In the genomic region with DNA sequence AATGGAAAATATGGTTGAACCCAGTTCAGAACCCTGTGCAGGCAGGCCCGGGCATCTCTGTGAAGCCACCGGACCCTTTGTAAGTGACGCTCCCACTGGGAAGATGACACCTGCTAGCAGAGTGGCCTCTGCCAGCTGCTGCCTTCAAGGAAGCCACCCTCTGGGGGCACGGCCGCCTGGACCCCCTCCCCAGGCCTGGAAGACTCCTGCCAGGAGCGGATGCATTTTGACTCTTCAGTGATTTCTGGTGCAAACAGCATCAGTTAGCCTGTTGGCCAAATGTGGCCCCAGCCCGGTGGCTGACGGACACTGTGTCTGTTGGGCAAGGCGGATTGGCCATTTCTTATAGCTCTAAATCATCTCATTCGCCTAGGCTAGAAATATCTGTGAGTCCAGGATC, we compare ENCODE assay signal across 18 cellular contexts.
A peak's percentile ranks its signal among the peaks of the same experiment; 100 is the strongest.
DNase-seq lines count a peak whose midpoint lies in the region; ATAC-seq and TF ChIP-seq lines count a peak whose summit lies in the region.
"Had no signal": no experiment of that assay in that cellular context is flagged by ENCODE, and none has a peak within 500 bp of the region (broad histone marks: within the 10 kb centered on the region; RNA-seq: fewer than 3 reads in every experiment).

No MANE protein-coding gene starts in this region.

- H3K9me3 ChIP-seq in WERI-Rb-1 (ENCODE audit: severe bottlenecking): no peaks in the 10 kb centered on the region
- H3K9me3 ChIP-seq in osteoblast (ENCODE audit: low read depth, low read length): no peaks in the 10 kb centered on the region

- no peak for DNase-seq in WERI-Rb-1
- DNase-seq in WTC11 (ENCODE audit: low spot score): no peak
- no peak for DNase-seq in neural crest cell (ENCODE audit: low read depth, low spot score)
- DNase-seq in type B pancreatic cell (ENCODE audit: extremely low spot score, unreplicated experiment): no peak
- DNase-seq in DMS53 treated with DMSO at 0.1 percent for 48 hours (lab: John Stamatoyannopoulos, UW; ENCODE audit: unreplicated experiment): no peak
- DNase-seq in HuH-7 (ENCODE audit: low spot score): no peak
- no peak for DNase-seq in osteoblast (ENCODE audit: insufficient read length, low spot score, missing footprints)
- DNase-seq: C1 segment of cervical spinal cord; Calu3; CD4-positive, alpha-beta memory T cell; COR-L47; DMS79; EL; GDM1; H9 had no signal

- CTCF ChIA-PET in WTC11 (lab: Charles Lee): no interaction called here

- TF ChIP-seq CTCF in WERI-Rb-1 (IDR thresholded peaks at IDR 0.05; ENCODE audit: low read depth, low read length): no peak
- TF ChIP-seq CTCF in WTC11 (IDR thresholded peaks at IDR 0.05): no peak
- TF ChIP-seq CTCF in neural crest cell (conservative IDR thresholded peaks at IDR 0.05): no peak
- TF ChIP-seq CTCF in type B pancreatic cell (conservative IDR thresholded peaks at IDR 0.05): no peak
- no peak for TF ChIP-seq CTCF in osteoblast (IDR thresholded peaks at IDR 0.05; ENCODE audit: extremely low read depth, low read depth, low read length)

- H4K20me1 ChIP-seq in osteoblast (ENCODE audit: insufficient read depth, low read length): no peaks in the 10 kb centered on the region

- H3K27me3 ChIP-seq in WERI-Rb-1 (ENCODE audit: insufficient read depth, low read depth, severe bottlenecking) (no peaks in the 10 kb centered on the region), osteoblast (ENCODE audit: insufficient read depth, low read length) (no peaks in the 10 kb centered on the region)

- no peaks in the 10 kb centered on the region for H3K36me3 ChIP-seq in WERI-Rb-1
- H3K36me3 ChIP-seq in osteoblast (ENCODE audit: insufficient read depth, low read length): no peaks in the 10 kb centered on the region

- no peaks in the 10 kb centered on the region for H3K27me3 Mint-ChIP-seq in WTC11 (ENCODE audit: low read depth)
- no peaks in the 10 kb centered on the region for H3K27me3 Mint-ChIP-seq in neural crest cell (ENCODE audit: low read depth)
- H3K27me3 Mint-ChIP-seq in type B pancreatic cell: no peaks in the 10 kb centered on the region
- H3K27me3 Mint-ChIP-seq: CD4-positive, alpha-beta memory T cell had no signal

- peak overlapping the region; percentile 30; the same call in 1 of the 2 replicates for H3K27ac Mint-ChIP-seq in WTC11
- H3K27ac Mint-ChIP-seq in neural crest cell (ENCODE audit: unreplicated experiment): peak overlapping the region; percentile 50
- peak overlapping the region; percentile 20 for H3K27ac Mint-ChIP-seq in type B pancreatic cell
- H3K27ac Mint-ChIP-seq: CD4-positive, alpha-beta memory T cell; GM23338 had no signal

- no peaks in the 10 kb centered on the region for H3K4me1 ChIP-seq in osteoblast (ENCODE audit: insufficient read depth, low read length)

- no peak overlapping the region for H2AFZ ChIP-seq in osteoblast (ENCODE audit: low read length)
- H2AFZ ChIP-seq: GM23338 had no signal

- no peak overlapping the region for H3K4me3 Mint-ChIP-seq in WTC11
- no peak overlapping the region for H3K4me3 Mint-ChIP-seq in neural crest cell
- H3K4me3 Mint-ChIP-seq in type B pancreatic cell: no peak overlapping the region
- H3K4me3 Mint-ChIP-seq: CD4-positive, alpha-beta memory T cell; GM23338; H9 had no signal

- H3K9me3 Mint-ChIP-seq in WTC11 (no peaks in the 10 kb centered on the region), neural crest cell (no peaks in the 10 kb centered on the region), type B pancreatic cell (no peaks in the 10 kb centered on the region)
- H3K9me3 Mint-ChIP-seq: GM23338, H9 had no signal

- H3K36me3 Mint-ChIP-seq in WTC11 (no peaks in the 10 kb centered on the region), neural crest cell (ENCODE audit: low read depth) (no peaks in the 10 kb centered on the region), type B pancreatic cell (no peaks in the 10 kb centered on the region)
- H3K36me3 Mint-ChIP-seq: CD4-positive, alpha-beta memory T cell had no signal

- H3K4me3 ChIP-seq in WERI-Rb-1 (ENCODE audit: low read depth, low read length) (no peak overlapping the region), osteoblast (ENCODE audit: insufficient read depth, low read length) (no peak overlapping the region)
- H3K4me3 ChIP-seq: GM12878, GM23338 had no signal

- H3K4me2 ChIP-seq in osteoblast (ENCODE audit: insufficient read depth, low read length): no peak overlapping the region
- H3K4me2 ChIP-seq: GM23338 had no signal

- POLR2A ChIA-PET in WTC11 (lab: Charles Lee): no interaction called here

- H3K79me2 ChIP-seq in osteoblast (ENCODE audit: insufficient read depth, low read length): no peaks in the 10 kb centered on the region

- H3K4me1 Mint-ChIP-seq in WTC11: peaks cover 13% of the 10 kb centered on the region
- H3K4me1 Mint-ChIP-seq in neural crest cell: peaks cover 5% of the 10 kb centered on the region
- H3K4me1 Mint-ChIP-seq in type B pancreatic cell (ENCODE audit: unreplicated experiment): peaks cover 17% of the 10 kb centered on the region
- H3K4me1 Mint-ChIP-seq: CD4-positive, alpha-beta memory T cell had no signal

- H3K27ac ChIP-seq in WERI-Rb-1: peak overlapping the region; percentile 26; the same call in 1 of the 2 replicates
- no peak overlapping the region for H3K27ac ChIP-seq in osteoblast (ENCODE audit: low read depth, low read length)

- ATAC-seq in WTC11: no peak
- ATAC-seq: GM12878, GM23338, HCT116 had no signal

TF ChIP-seq in WTC11, 78 proteins besides CTCF, POLR2A, EP300 and RAD21:
- TF ChIP-seq ZNF219 (CRISPR knock-in tag; IDR thresholded peaks at IDR 0.05; ENCODE audit: borderline replicate concordance) (no peak), HMGA2 (CRISPR knock-in tag; IDR thresholded peaks at IDR 0.05) (no peak), TP53 (CRISPR knock-in tag; IDR thresholded peaks at IDR 0.05) (no peak), ATF1 (CRISPR knock-in tag; IDR thresholded peaks at IDR 0.05) (no peak), FOXP1 (CRISPR knock-in tag; IDR thresholded peaks at IDR 0.05; ENCODE audit: borderline replicate concordance) (no peak), OVOL2 (CRISPR knock-in tag; IDR thresholded peaks at IDR 0.05; ENCODE audit: borderline replicate concordance) (no peak), JUN (CRISPR knock-in tag; IDR thresholded peaks at IDR 0.05) (no peak), TCF7 (CRISPR knock-in tag; IDR thresholded peaks at IDR 0.05; ENCODE audit: low read depth) (no peak)
- TF ChIP-seq, protein P1, sequence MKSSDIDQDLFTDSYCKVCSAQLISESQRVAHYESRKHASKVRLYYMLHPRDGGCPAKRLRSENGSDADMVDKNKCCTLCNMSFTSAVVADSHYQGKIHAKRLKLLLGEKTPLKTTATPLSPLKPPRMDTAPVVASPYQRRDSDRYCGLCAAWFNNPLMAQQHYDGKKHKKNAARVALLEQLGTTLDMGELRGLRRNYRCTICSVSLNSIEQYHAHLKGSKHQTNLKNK (CRISPR knock-in tag; IDR thresholded peaks at IDR 0.05): no peak
- TF ChIP-seq, protein P2, sequence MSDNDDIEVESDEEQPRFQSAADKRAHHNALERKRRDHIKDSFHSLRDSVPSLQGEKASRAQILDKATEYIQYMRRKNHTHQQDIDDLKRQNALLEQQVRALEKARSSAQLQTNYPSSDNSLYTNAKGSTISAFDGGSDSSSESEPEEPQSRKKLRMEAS (CRISPR knock-in tag; IDR thresholded peaks at IDR 0.05): no peak
- TF ChIP-seq, protein P3, sequence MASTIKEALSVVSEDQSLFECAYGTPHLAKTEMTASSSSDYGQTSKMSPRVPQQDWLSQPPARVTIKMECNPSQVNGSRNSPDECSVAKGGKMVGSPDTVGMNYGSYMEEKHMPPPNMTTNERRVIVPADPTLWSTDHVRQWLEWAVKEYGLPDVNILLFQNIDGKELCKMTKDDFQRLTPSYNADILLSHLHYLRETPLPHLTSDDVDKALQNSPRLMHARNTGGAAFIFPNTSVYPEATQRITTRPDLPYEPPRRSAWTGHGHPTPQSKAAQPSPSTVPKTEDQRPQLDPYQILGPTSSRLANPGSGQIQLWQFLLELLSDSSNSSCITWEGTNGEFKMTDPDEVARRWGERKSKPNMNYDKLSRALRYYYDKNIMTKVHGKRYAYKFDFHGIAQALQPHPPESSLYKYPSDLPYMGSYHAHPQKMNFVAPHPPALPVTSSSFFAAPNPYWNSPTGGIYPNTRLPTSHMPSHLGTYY (CRISPR knock-in tag; IDR thresholded peaks at IDR 0.05): no peak
- TF ChIP-seq, protein P4, sequence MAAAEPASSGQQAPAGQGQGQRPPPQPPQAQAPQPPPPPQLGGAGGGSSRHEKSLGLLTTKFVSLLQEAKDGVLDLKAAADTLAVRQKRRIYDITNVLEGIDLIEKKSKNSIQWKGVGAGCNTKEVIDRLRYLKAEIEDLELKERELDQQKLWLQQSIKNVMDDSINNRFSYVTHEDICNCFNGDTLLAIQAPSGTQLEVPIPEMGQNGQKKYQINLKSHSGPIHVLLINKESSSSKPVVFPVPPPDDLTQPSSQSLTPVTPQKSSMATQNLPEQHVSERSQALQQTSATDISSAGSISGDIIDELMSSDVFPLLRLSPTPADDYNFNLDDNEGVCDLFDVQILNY (CRISPR knock-in tag; IDR thresholded peaks at IDR 0.05): no peak
- TF ChIP-seq, protein P5, sequence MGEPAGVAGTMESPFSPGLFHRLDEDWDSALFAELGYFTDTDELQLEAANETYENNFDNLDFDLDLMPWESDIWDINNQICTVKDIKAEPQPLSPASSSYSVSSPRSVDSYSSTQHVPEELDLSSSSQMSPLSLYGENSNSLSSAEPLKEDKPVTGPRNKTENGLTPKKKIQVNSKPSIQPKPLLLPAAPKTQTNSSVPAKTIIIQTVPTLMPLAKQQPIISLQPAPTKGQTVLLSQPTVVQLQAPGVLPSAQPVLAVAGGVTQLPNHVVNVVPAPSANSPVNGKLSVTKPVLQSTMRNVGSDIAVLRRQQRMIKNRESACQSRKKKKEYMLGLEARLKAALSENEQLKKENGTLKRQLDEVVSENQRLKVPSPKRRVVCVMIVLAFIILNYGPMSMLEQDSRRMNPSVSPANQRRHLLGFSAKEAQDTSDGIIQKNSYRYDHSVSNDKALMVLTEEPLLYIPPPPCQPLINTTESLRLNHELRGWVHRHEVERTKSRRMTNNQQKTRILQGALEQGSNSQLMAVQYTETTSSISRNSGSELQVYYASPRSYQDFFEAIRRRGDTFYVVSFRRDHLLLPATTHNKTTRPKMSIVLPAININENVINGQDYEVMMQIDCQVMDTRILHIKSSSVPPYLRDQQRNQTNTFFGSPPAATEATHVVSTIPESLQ (CRISPR knock-in tag; IDR thresholded peaks at IDR 0.05): no peak
